Comparison of ENCODE assay signal across 21 cellular contexts in the genomic region with DNA sequence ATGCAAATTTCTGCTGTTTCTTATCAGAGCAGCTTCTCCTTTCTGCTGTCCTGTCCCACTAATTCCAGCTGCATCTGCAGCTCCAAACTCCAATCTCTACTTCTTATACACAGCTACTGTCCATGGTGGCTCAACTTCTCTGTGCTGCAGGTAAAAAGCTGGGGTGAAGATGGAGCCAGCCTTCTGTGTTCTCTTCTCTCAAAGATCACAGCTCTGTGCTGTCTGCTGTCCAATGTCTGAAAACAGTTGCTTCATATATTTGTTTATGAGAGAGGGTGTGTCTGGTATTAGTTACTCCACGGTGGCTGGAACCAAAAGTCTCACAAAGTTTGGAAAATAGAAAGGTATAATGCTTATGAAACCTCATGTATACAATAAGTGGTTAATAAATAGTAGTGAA.
"Had no signal": no experiment of that assay in that cellular context is flagged by ENCODE, and none has a peak within 500 bp of the region (broad histone marks: within the 10 kb centered on the region; RNA-seq: fewer than 3 reads in every experiment).

No MANE protein-coding gene starts in this region.

- H3K4me3 ChIP-seq: heart right ventricle, lower lobe of right lung, pancreas, spleen had no signal

- H3K36me3 ChIP-seq: brain microvascular endothelial cell, heart right ventricle, lower lobe of right lung, neutrophil, pancreas, spleen had no signal

- FAIRE-seq: pancreas had no signal

- H3K27ac ChIP-seq: brain microvascular endothelial cell, heart right ventricle, lower lobe of right lung, neutrophil, pancreas, spleen had no signal

- H3K9me3 ChIP-seq: lower lobe of right lung, neutrophil, pancreas, spleen had no signal

- DNase-seq: activated CD4-positive, alpha-beta T cell treated with anti-CD3 and anti-CD28 coated beads for 48 hours; activated CD4-positive, CD25-positive, alpha-beta regulatory T cell; activated CD8-positive, alpha-beta T cell treated with anti-CD3 and anti-CD28 coated beads for 36 hours; activated naive CD4-positive, alpha-beta T cell treated with anti-CD3 and anti-CD28 coated beads for 36 hours; activated T-cell treated with anti-CD3 and anti-CD28 coated beads, Interleukin-2, amount 50 U/mL, for 1 hour; aorta; brain microvascular endothelial cell; cerebellar nuclear complex; effector CD4-positive, alpha-beta T cell; heart right ventricle; lower lobe of right lung; pancreas; spleen; stimulated activated CD4-positive, alpha-beta T cell treated with anti-CD3 and anti-CD28 coated beads, Interleukin-4, amount 100 ng/mL, for 4 hours; stimulated activated naive B cell treated with anti-CD40 and anti-IgM and Interleukin-4, amounts not matched to agents 10 μg/mL and 1 μg/mL and 100 μg/mL, for 72 hours; T-cell; T-helper 9 cell had no signal

- H3K4me1 ChIP-seq: heart right ventricle, lower lobe of right lung, pancreas, spleen had no signal

- ATAC-seq: activated CD8-positive, alpha-beta T cell treated with anti-CD3 and anti-CD28 coated beads for 36 hours; esophagus mucosa; heart right ventricle; lower lobe of right lung; natural killer cell treated with Interleukin-12 subunit alpha and Interleukin-12 subunit beta and Interleukin-15 and Interleukin-18, amount 100 ng/mL, for 72 hours; sciatic nerve; stimulated activated naive B cell treated with anti-CD40 and anti-IgM and Interleukin-4, amounts not matched to agents 10 μg/mL and 1 μg/mL and 100 μg/mL, for 72 hours; T-cell had no signal

- H3K27me3 ChIP-seq: brain microvascular endothelial cell, heart right ventricle, neutrophil, pancreas, spleen had no signal
